In the genomic region with DNA sequence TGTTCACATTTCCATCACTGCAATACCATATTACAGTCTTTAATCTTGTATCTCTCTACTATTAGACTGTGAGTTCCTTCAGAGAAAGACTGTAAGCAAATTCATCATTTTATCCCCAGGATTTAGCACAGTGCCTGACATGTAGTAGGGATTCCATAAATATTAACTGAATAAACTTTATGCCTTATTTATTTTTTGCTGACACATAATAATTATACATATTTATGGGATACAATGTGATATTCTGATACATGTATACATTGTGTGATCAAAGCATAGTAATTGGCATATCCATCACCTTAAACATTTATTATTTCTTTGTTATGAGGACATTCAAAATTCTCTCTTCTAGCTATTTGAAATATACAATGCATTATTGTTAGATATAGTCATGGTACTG, we compare ENCODE assay signal across 28 cellular contexts. TPM values are rescaled to one million over a fixed set of nuclear protein-coding genes. Genes with fewer than 3 reads are reported as not detected.
DNase-seq lines count a peak whose midpoint lies in the region; ATAC-seq, FAIRE-seq and TF ChIP-seq lines count a peak whose summit lies in the region.
"Had no signal": no experiment of that assay in that cellular context is flagged by ENCODE, and none has a peak within 500 bp of the region (broad histone marks: within the 10 kb centered on the region; RNA-seq: fewer than 3 reads in every experiment).

No MANE protein-coding gene starts in this region.

- H2BK20ac ChIP-seq in IMR-90 (ENCODE audit: low read depth, low read length) = no peak overlapping the region
- H2BK20ac ChIP-seq in H1 (ENCODE audit: low read length) = no peak overlapping the region

- no peaks in the 10 kb centered on the region for H3K9me3 ChIP-seq in A549
- H3K9me3 ChIP-seq in IMR-90 (ENCODE audit: control insufficient read depth, insufficient read depth, low read length) = no peaks in the 10 kb centered on the region
- no peaks in the 10 kb centered on the region for H3K9me3 ChIP-seq in H1 (ENCODE audit: insufficient read depth in 2 of 2, low read depth in 1 of 2, low read length in 1 of 2)
- H3K9me3 ChIP-seq: BE2C had no signal

- H2AFZ ChIP-seq in IMR-90 (replicated peaks; ENCODE audit: low read length, poor library complexity) (no peak overlapping the region), H1 (ENCODE audit: low read length) (no peak overlapping the region)

- peaks cover 5% of the 10 kb centered on the region for H3K27me3 ChIP-seq in IMR-90 (ENCODE audit: control insufficient read depth, insufficient read depth, low read length)
- no peaks in the 10 kb centered on the region for H3K27me3 ChIP-seq in H1 (replicated peaks in 1 of 4; ENCODE audit: control insufficient read depth in 3 of 4, extremely low read depth in 1 of 4, insufficient read depth in 3 of 4, low read length in 3 of 4)
- H3K27me3 ChIP-seq: BE2C, BLaER1 had no signal

- no peaks in the 10 kb centered on the region for H3K36me3 Mint-ChIP-seq in activated CD4-positive, alpha-beta memory T cell treated with anti-CD3 and anti-CD28 coated beads for 36 hours
- H3K36me3 Mint-ChIP-seq: CD14-positive monocyte; CD4-positive, alpha-beta memory T cell; CD4-positive, CD25-positive, alpha-beta regulatory T cell; CD8-positive, alpha-beta memory T cell had no signal

- POLR2A ChIA-PET in A549 (lab: Yijun Ruan, JAX) = no interaction called here
- POLR2A ChIA-PET in IMR-90 (lab: Charles Lee; ENCODE audit: unreplicated experiment) = no interaction called here
- POLR2A ChIA-PET in H1 (lab: Charles Lee; ENCODE audit: partially characterized antibody) = interaction anchor here (0.5 kb wide), 1 partner anchor 121 kb away, joined by 4 read pairs; no protein-coding TSS in a partner anchor
- POLR2A ChIA-PET in activated CD4-positive, alpha-beta memory T cell treated with anti-CD3 and anti-CD28 coated beads for 36 hours (lab: Charles Lee) = no interaction called here

- H3K4me1 ChIP-seq in A549 = no peaks in the 10 kb centered on the region
- no peaks in the 10 kb centered on the region for H3K4me1 ChIP-seq in IMR-90 (ENCODE audit: control insufficient read depth, insufficient read depth, low read length)
- no peaks in the 10 kb centered on the region for H3K4me1 ChIP-seq in H1 (replicated peaks in 1 of 4; ENCODE audit: control insufficient read depth in 3 of 4, insufficient read depth in 4 of 4, low read length in 3 of 4)
- H3K4me1 ChIP-seq: BE2C had no signal

- CTCF ChIA-PET in A549 (lab: Yijun Ruan, JAX) = interaction anchor here (0.6 to 1.7 kb wide), 3 partner anchors 17 to 50 kb away, joined by 3 to 4 read pairs (median 3); no protein-coding TSS in a partner anchor
- CTCF ChIA-PET in IMR-90 (lab: Yijun Ruan, JAX) = no interaction called here
- CTCF ChIA-PET in H1 (lab: Charles Lee; ENCODE audit: partially characterized antibody) = interaction anchor here (0.6 to 8.1 kb wide), 5 partner anchors 8 to 180 kb away, joined by 3 to 144 read pairs (median 57); partner anchors contain the start of genes NAAA and PPEF2
- CTCF ChIA-PET in activated CD4-positive, alpha-beta memory T cell treated with anti-CD3 and anti-CD28 coated beads for 36 hours (lab: Charles Lee) = interaction anchor here (0.8 to 4.1 kb wide), 3 partner anchors 16 to 51 kb away, joined by 3 to 33 read pairs (median 3); no protein-coding TSS in a partner anchor

- TF ChIP-seq CTCF in A549 (IDR thresholded peaks at IDR 0.05) (no peak), IMR-90 (conservative IDR thresholded peaks at IDR 0.05; ENCODE audit: low read depth, low read length) (no peak), H1 (IDR thresholded peaks at IDR 0.05; ENCODE audit: control extremely low read depth in 1 of 3, insufficient read depth in 1 of 3, low read depth in 1 of 3, low read length in 3 of 3) (no peak)

- H3K9me1 ChIP-seq in IMR-90 (ENCODE audit: insufficient read depth, low read length) = no peaks in the 10 kb centered on the region

- no peaks in the 10 kb centered on the region for H3K23me2 ChIP-seq in H1 (ENCODE audit: low read depth, low read length)

- H4K8ac ChIP-seq in IMR-90 (ENCODE audit: low read depth in 2 of 2, low read length in 2 of 2) (no peak overlapping the region), H1 (ENCODE audit: extremely low read depth, insufficient read depth, low read length) (no peak overlapping the region)

- in situ Hi-C loops in IMR-90 (cut with MboI; ENCODE audit: low sequenced_read_pairs) = loop anchor here (10.0 kb wide), 1 partner anchor 176 kb away; the partner anchor contains the start of gene ART3

- no peaks in the 10 kb centered on the region for H3K4me1 Mint-ChIP-seq in activated CD4-positive, alpha-beta memory T cell treated with anti-CD3 and anti-CD28 coated beads for 36 hours (ENCODE audit: low read depth)
- H3K4me1 Mint-ChIP-seq: CD4-positive, CD25-positive, alpha-beta regulatory T cell; CD8-positive, alpha-beta memory T cell had no signal

- no peaks in the 10 kb centered on the region for H3K9me3 Mint-ChIP-seq in activated CD4-positive, alpha-beta memory T cell treated with anti-CD3 and anti-CD28 coated beads for 36 hours
- H3K9me3 Mint-ChIP-seq: CD8-positive, alpha-beta memory T cell had no signal

- H2BK5ac ChIP-seq in IMR-90 (ENCODE audit: low read depth, low read length, poor library complexity, severe bottlenecking) (no peak overlapping the region), H1 (ENCODE audit: low read depth, low read length) (no peak overlapping the region)

- TF ChIP-seq POLR2A in A549 (IDR thresholded peaks at IDR 0.05; ENCODE audit: low read length) (no peak), IMR-90 (IDR thresholded peaks at IDR 0.05; ENCODE audit: low read depth, low read length) (no peak), H1 (IDR thresholded peaks at IDR 0.05; ENCODE audit: control extremely low read depth in 1 of 2, low read depth in 2 of 2, low read length in 2 of 2) (no peak)

- H4K5ac ChIP-seq in IMR-90 (ENCODE audit: low read depth, low read length) (no peak overlapping the region), H1 (ENCODE audit: insufficient read length, low read depth, low read length) (no peak overlapping the region)

- no peak overlapping the region for H3K18ac ChIP-seq in IMR-90 (ENCODE audit: low read depth, low read length)
- H3K18ac ChIP-seq in H1 (ENCODE audit: extremely low read depth, low read length) = no peak overlapping the region

- no peak overlapping the region for H2AK9ac ChIP-seq in IMR-90 (replicated peaks; ENCODE audit: low read depth, low read length, poor library complexity)

- H3K4ac ChIP-seq in IMR-90 (ENCODE audit: low read depth, low read length) (no peak overlapping the region), H1 (replicated peaks; ENCODE audit: insufficient read length, low read depth, low read length) (no peak overlapping the region)

- H2BK12ac ChIP-seq in H1 (ENCODE audit: low read depth, low read length) = no peak overlapping the region

- no peaks in the 10 kb centered on the region for H3K27me3 Mint-ChIP-seq in activated CD4-positive, alpha-beta memory T cell treated with anti-CD3 and anti-CD28 coated beads for 36 hours
- H3K27me3 Mint-ChIP-seq: CD4-positive, alpha-beta memory T cell; CD8-positive, alpha-beta memory T cell had no signal

- H3K27ac Mint-ChIP-seq in activated CD4-positive, alpha-beta memory T cell treated with anti-CD3 and anti-CD28 coated beads for 36 hours = no peak overlapping the region
- H3K27ac Mint-ChIP-seq: CD4-positive, alpha-beta memory T cell; CD4-positive, CD25-positive, alpha-beta regulatory T cell; CD8-positive, alpha-beta memory T cell had no signal

- no peaks in the 10 kb centered on the region for H4K20me1 ChIP-seq in IMR-90 (ENCODE audit: insufficient read depth, low read length)
- no peaks in the 10 kb centered on the region for H4K20me1 ChIP-seq in H1 (replicated peaks in 1 of 2; ENCODE audit: control insufficient read depth in 1 of 2, insufficient read depth in 2 of 2, low read length in 2 of 2)
- H4K20me1 ChIP-seq: BLaER1 had no signal

- H2BK120ac ChIP-seq in IMR-90 (ENCODE audit: low read depth, low read length) = no peak overlapping the region
- H2BK120ac ChIP-seq in H1 (replicated peaks; ENCODE audit: low read depth, low read length) = no peak overlapping the region

- no peak overlapping the region for H3K4me2 ChIP-seq in A549
- no peak overlapping the region for H3K4me2 ChIP-seq in IMR-90 (ENCODE audit: low read depth, low read length)
- H3K4me2 ChIP-seq in H1 (ENCODE audit: insufficient read depth in 1 of 2, low read depth in 2 of 2, low read length in 2 of 2) = no peak overlapping the region
- H3K4me2 ChIP-seq: BLaER1 had no signal

- H3K23ac ChIP-seq in IMR-90 (ENCODE audit: low read depth, low read length) = no peak overlapping the region
- H3K23ac ChIP-seq in H1 (ENCODE audit: insufficient read length) = no peak overlapping the region

- H4K91ac ChIP-seq in IMR-90 (ENCODE audit: insufficient read depth, low read depth, low read length) = no peak overlapping the region
- H4K91ac ChIP-seq in H1 (replicated peaks; ENCODE audit: insufficient read length, low read length) = no peak overlapping the region

- H3K14ac ChIP-seq in IMR-90 (replicated peaks; ENCODE audit: low read depth, low read length) = no peak overlapping the region
- no peak overlapping the region for H3K14ac ChIP-seq in H1 (ENCODE audit: insufficient read length)

- dilution Hi-C loops in IMR-90 (cut with HindIII; ENCODE audit: low sequenced_read_pairs, unreplicated experiment) = no loop called here

- H2BK15ac ChIP-seq in IMR-90 (ENCODE audit: low read depth, low read length) (no peak overlapping the region), H1 (ENCODE audit: low read length) (no peak overlapping the region)

- TF ChIP-seq EP300 in A549 (IDR thresholded peaks at IDR 0.05) (no peak), H1 (IDR thresholded peaks at IDR 0.05; ENCODE audit: borderline replicate concordance in 1 of 2, low read depth in 2 of 2, low read length in 2 of 2) (no peak)

- no peak overlapping the region for H3K9ac ChIP-seq in IMR-90 (ENCODE audit: low read depth, low read length)
- no peak overlapping the region for H3K9ac ChIP-seq in H1 (replicated peaks in 1 of 4; ENCODE audit: extremely low read depth in 1 of 4, low read depth in 3 of 4, low read length in 3 of 4)
- H3K9ac ChIP-seq: BLaER1 had no signal

- H3K79me2 ChIP-seq in H1 (ENCODE audit: control insufficient read depth in 1 of 2, insufficient read depth in 2 of 2, low read length in 2 of 2) = no peaks in the 10 kb centered on the region

- H3K36me3 ChIP-seq in IMR-90 (ENCODE audit: control insufficient read depth, insufficient read depth, low read length) = no peaks in the 10 kb centered on the region
- H3K36me3 ChIP-seq in H1 (ENCODE audit: control insufficient read depth in 2 of 4, insufficient read depth in 4 of 4, low read length in 3 of 4) = no peaks in the 10 kb centered on the region
- H3K36me3 ChIP-seq: BE2C, BLaER1 had no signal

- H2AK5ac ChIP-seq in IMR-90 (ENCODE audit: low read depth, low read length) = no peak overlapping the region
- no peak overlapping the region for H2AK5ac ChIP-seq in H1 (ENCODE audit: low read depth, low read length)

- no peak for DNase-seq in A549 (ENCODE audit: low read depth in 1 of 2, low spot score in 1 of 2)
- DNase-seq in IMR-90 = no peak
- no peak for DNase-seq in H1 (ENCODE audit: low read depth in 1 of 2, low spot score in 2 of 2)
- no peak for DNase-seq in DMS53 treated with DMSO at 0.1 percent for 48 hours (lab: John Stamatoyannopoulos, UW; ENCODE audit: unreplicated experiment)
- no peak for DNase-seq in activated CD4-positive, alpha-beta memory T cell treated with anti-CD3 and anti-CD28 coated beads for 36 hours
- no peak for DNase-seq in DMS153 treated with DMSO at 0.1 percent for 48 hours (lab: John Stamatoyannopoulos, UW; ENCODE audit: unreplicated experiment)
- DNase-seq: 8988T; AML-193; BE2C; C1 segment of cervical spinal cord; CD4-positive, alpha-beta memory T cell; CD4-positive, CD25-positive, alpha-beta regulatory T cell; CD8-positive, alpha-beta memory T cell; COR-L47; DMS 273 treated with DMSO at 0.1 percent for 48 hours; DMS153; DMS79; DND-41; EL; GDM1 had no signal

- intact Hi-C loops in IMR-90 (cut with micrococcal nuclease) = loop anchor here (10.0 kb wide), 1 partner anchor 186 kb away; no protein-coding TSS in a partner anchor
- intact Hi-C loops in activated CD4-positive, alpha-beta memory T cell treated with anti-CD3 and anti-CD28 coated beads for 36 hours (cut with micrococcal nuclease) = loop anchor here (5.0 kb wide), 1 partner anchor 189 kb away; no protein-coding TSS in a partner anchor

- H3K56ac ChIP-seq in IMR-90 (ENCODE audit: extremely low read depth, insufficient read depth, low read length) (no peak overlapping the region), H1 (replicated peaks; ENCODE audit: insufficient read length, low read depth, low read length) (no peak overlapping the region)

- H3K4me3 Mint-ChIP-seq in activated CD4-positive, alpha-beta memory T cell treated with anti-CD3 and anti-CD28 coated beads for 36 hours = no peak overlapping the region
- H3K4me3 Mint-ChIP-seq: CD14-positive monocyte; CD4-positive, alpha-beta memory T cell; CD4-positive, CD25-positive, alpha-beta regulatory T cell; CD8-positive, alpha-beta memory T cell had no signal

- H3K79me1 ChIP-seq in IMR-90 (ENCODE audit: low read depth in 1 of 2, low read length in 2 of 2) (no peaks in the 10 kb centered on the region), H1 (ENCODE audit: low read depth, low read length) (no peaks in the 10 kb centered on the region)

- BruUV-seq in IMR-90 (replicated peaks; lab: Mats Ljungman, UMichigan) = no TSS peak

- no peak for ATAC-seq in A549
- no peak for ATAC-seq in IMR-90 (ENCODE audit: low read depth)
- ATAC-seq: GM12878 had no signal

- TF ChIP-seq RAD21 in A549 (conservative IDR thresholded peaks at IDR 0.05 in 1 of 2, IDR thresholded peaks at IDR 0.05 in 1 of 2) (no peak), IMR-90 (IDR thresholded peaks at IDR 0.05; ENCODE audit: low read length) (no peak), H1 (IDR thresholded peaks at IDR 0.05 in 1 of 2, conservative IDR thresholded peaks at IDR 0.05 in 1 of 2; ENCODE audit: low read depth in 2 of 2, low read length in 2 of 2) (no peak)

- no peak overlapping the region for H3K4me3 ChIP-seq in A549
- H3K4me3 ChIP-seq in IMR-90 (ENCODE audit: insufficient read depth, low read depth, low read length) = no peak overlapping the region
- H3K4me3 ChIP-seq in H1 (ENCODE audit: extremely low read depth in 1 of 4, insufficient read depth in 2 of 4, low read depth in 3 of 4, low read length in 4 of 4) = no peak overlapping the region
- H3K4me3 ChIP-seq: BLaER1, GM12878 had no signal

- FAIRE-seq in A549 (lab: Jason Lieb, UNC) (no peak), H1 (lab: Jason Lieb, UNC) (no peak)
- FAIRE-seq: A204.1, GM12878, GM12892, GM18507 had no signal

- H3K27ac ChIP-seq in A549 (no peak overlapping the region), IMR-90 (ENCODE audit: insufficient read depth, low read length) (no peak overlapping the region), H1 (ENCODE audit: low read depth, low read length) (no peak overlapping the region)
- H3K27ac ChIP-seq: BLaER1 had no signal

RNA-seq across cellular contexts. Expression of gene PPEF2, which starts 3.7 kb away (rescaled TPM):
- polyA plus RNA-seq in A549 (2011; rRNA removed) = not detected in 2 replicates
- 0.01 TPM in 1 of 2 replicates, not detected in the other for polyA plus RNA-seq in A549 (2012; cell fraction: cytosol; rRNA removed)
- 0.02 TPM in 1 of 2 replicates, not detected in the other for polyA plus RNA-seq in A549 (2012; cell fraction: nucleus; rRNA removed)
- 0.03 TPM in 1 of 3 replicates, not detected in the others for polyA plus RNA-seq in A549 (2017; fragmentation: RNase III; extraction: RNeasy Plus Mini Kit Qiagen cat#74134 plus additional on column Dnase treatment)
- not detected in 2 replicates for polyA minus RNA-seq in A549 (2011; rRNA and poly(A)+ RNA removed)
- not detected in 2 replicates for total RNA-seq in IMR-90 (2012; rRNA removed)
- not detected in 2 replicates for polyA plus RNA-seq in IMR-90 (2012; rRNA removed)
- polyA plus RNA-seq in IMR-90 (2012; cell fraction: cytosol; rRNA removed) = not detected in 2 replicates
- polyA plus RNA-seq in IMR-90 (2012; cell fraction: nucleus; rRNA removed; ENCODE audit: low replicate concordance) = 0.02 TPM in 2 replicates
- not detected in 2 replicates for total RNA-seq in H1 (2021; fragmentation: NEBNext Ultra II Directional; extraction: Animal tissue kit (Norgen Biotek cat#: 25700))
- 0.03 TPM in 1 of 2 replicates, not detected in the other for polyA plus RNA-seq in H1 (2011; rRNA removed)
- polyA plus RNA-seq in H1 (2011; cell fraction: cytosol; rRNA removed) = 0.10 TPM
- polyA plus RNA-seq in H1 (2011; cell fraction: nucleus; rRNA removed) = 0.13 TPM
- polyA plus RNA-seq in H1 (2012, experiment 1 of 2) = not detected in 4 replicates
- polyA plus RNA-seq in H1 (2012, experiment 2 of 2) = not detected
- polyA plus RNA-seq in H1 (2013, experiment 1 of 2) = 0.02 TPM
- polyA plus RNA-seq in H1 (2013, experiment 2 of 2) = 0.02 TPM
- polyA minus RNA-seq in H1 (2011; rRNA and poly(A)+ RNA removed) = not detected in 2 replicates
- polyA minus RNA-seq in H1 (2011; cell fraction: cytosol; rRNA and poly(A)+ RNA removed) = not detected
- polyA minus RNA-seq in H1 (2011; cell fraction: nucleus; rRNA and poly(A)+ RNA removed) = not detected
- total RNA-seq in activated CD4-positive, alpha-beta memory T cell treated with anti-CD3 and anti-CD28 coated beads for 36 hours = under 1 TPM in 1 of 2 experiments, not detected in 1; 0.40 TPM
- total RNA-seq: CD4-positive, CD25-positive, alpha-beta regulatory T cell; Daoy; G401; GM12878 had no signal
- polyA plus RNA-seq: CD14-positive monocyte; CD4-positive, alpha-beta memory T cell; CD4-positive, CD25-positive, alpha-beta regulatory T cell; CD8-positive, alpha-beta memory T cell; GM12878 had no signal

RNA-seq across cellular contexts. Expression of gene NAAA, which starts 42.3 kb away (rescaled TPM):
- polyA plus RNA-seq in A549 (2011; rRNA removed) = 29.3 and 31.8 TPM in 2 replicates
- 31.5 and 32.1 TPM in 2 replicates for polyA plus RNA-seq in A549 (2012; cell fraction: cytosol; rRNA removed)
- polyA plus RNA-seq in A549 (2012; cell fraction: nucleus; rRNA removed) = 35.7 and 48.3 TPM in 2 replicates
- polyA plus RNA-seq in A549 (2017; fragmentation: RNase III; extraction: RNeasy Plus Mini Kit Qiagen cat#74134 plus additional on column Dnase treatment) = 20.3 to 27.0 TPM (median 23.7 TPM) in 3 replicates
- polyA minus RNA-seq in A549 (2011; rRNA and poly(A)+ RNA removed) = 19.8 and 21.9 TPM in 2 replicates
- 15.8 and 17.6 TPM in 2 replicates for total RNA-seq in IMR-90 (2012; rRNA removed)
- polyA plus RNA-seq in IMR-90 (2012; rRNA removed) = 25.3 and 26.4 TPM in 2 replicates
- polyA plus RNA-seq in IMR-90 (2012; cell fraction: cytosol; rRNA removed) = 48.7 and 77.9 TPM in 2 replicates
- polyA plus RNA-seq in IMR-90 (2012; cell fraction: nucleus; rRNA removed; ENCODE audit: low replicate concordance) = 12.7 and 38.6 TPM in 2 replicates
- 9.4 and 13.0 TPM in 2 replicates for total RNA-seq in H1 (2021; fragmentation: NEBNext Ultra II Directional; extraction: Animal tissue kit (Norgen Biotek cat#: 25700))
- 12.5 and 15.0 TPM in 2 replicates for polyA plus RNA-seq in H1 (2011; rRNA removed)
- polyA plus RNA-seq in H1 (2011; cell fraction: cytosol; rRNA removed) = 13.1 TPM
- polyA plus RNA-seq in H1 (2011; cell fraction: nucleus; rRNA removed) = 9.3 TPM
- polyA plus RNA-seq in H1 (2012, experiment 1 of 2) = 7.7 to 10.6 TPM (median 9.9 TPM) in 4 replicates
- polyA plus RNA-seq in H1 (2012, experiment 2 of 2) = 3.9 TPM
- polyA plus RNA-seq in H1 (2013, experiment 1 of 2) = 12.5 TPM
- polyA plus RNA-seq in H1 (2013, experiment 2 of 2) = 15.8 TPM
- 13.5 and 14.5 TPM in 2 replicates for polyA minus RNA-seq in H1 (2011; rRNA and poly(A)+ RNA removed)
- 4.1 TPM for polyA minus RNA-seq in H1 (2011; cell fraction: cytosol; rRNA and poly(A)+ RNA removed)
- polyA minus RNA-seq in H1 (2011; cell fraction: nucleus; rRNA and poly(A)+ RNA removed) = 13.7 TPM
- total RNA-seq in activated CD4-positive, alpha-beta memory T cell treated with anti-CD3 and anti-CD28 coated beads for 36 hours = 10 to 100 TPM; 31.7 to 32.2 TPM

Comparison
In these comparisons a context has a peak if more than half of its experiments do, and no peak if none do; other contexts are left out.
1. Of the 18 proteins assayed by ChIP-seq in both H1 and A549: peak only in H1: none; only in A549: none; in both: MAFK; in neither: 17.